9 cellular contexts compared by ENCODE assay signal in genomic region chr6:163802267-163802666, GRCh38.
"Had no signal": no experiment of that assay in that cellular context is flagged by ENCODE, and none has a peak within 500 bp of the region (broad histone marks: within the 10 kb centered on the region; RNA-seq: fewer than 3 reads in every experiment).

No MANE protein-coding gene starts in this region.

- H3K9me3 ChIP-seq: HAP-1 had no signal

- H3K27ac ChIP-seq: GM23248 had no signal

- ATAC-seq: GM23338, HCT116 had no signal

- H3K36me3 ChIP-seq: HAP-1 had no signal

- H3K4me3 ChIP-seq: GM23248, GM23338, HAP-1 had no signal

- H3K4me1 ChIP-seq: HAP-1 had no signal

- DNase-seq: GM23248, GOT3, H7, H9, HCEC 1CT, HFFc6 had no signal
